ENCODE assay signal across 14 cellular contexts in the genomic region with DNA sequence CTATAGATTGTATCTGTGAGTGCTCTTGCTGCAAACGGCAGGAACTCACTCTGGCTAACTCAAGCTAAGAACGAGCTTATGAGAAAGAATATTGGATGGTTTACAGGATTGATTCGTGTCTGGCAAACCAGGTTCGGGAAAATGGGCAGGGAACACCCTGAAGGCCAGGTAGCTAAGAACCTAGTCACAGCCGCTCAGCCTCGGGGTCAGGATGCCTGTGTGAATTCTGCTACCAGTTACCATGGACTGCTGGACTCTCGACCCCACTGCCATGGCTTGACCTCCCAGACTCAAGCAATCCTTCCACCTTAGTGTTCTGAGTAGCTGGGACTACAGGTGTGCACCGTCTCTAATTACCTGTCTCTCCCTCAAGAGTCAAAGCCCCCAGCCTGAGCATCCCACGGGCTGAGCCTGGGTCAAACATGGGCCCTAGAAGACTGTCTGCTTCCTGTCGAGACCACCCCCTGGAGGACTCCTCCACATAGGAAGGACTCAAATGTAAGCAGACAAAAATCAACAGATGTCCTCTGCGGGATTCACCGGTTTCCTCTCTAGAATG.
"Had no signal": no experiment of that assay in that cellular context is flagged by ENCODE, and none has a peak within 500 bp of the region (broad histone marks: within the 10 kb centered on the region; RNA-seq: fewer than 3 reads in every experiment).

No MANE protein-coding gene starts in this region.

- H3K4me3 ChIP-seq: lung, suprapubic skin, upper lobe of left lung had no signal

- H3K36me3 ChIP-seq: suprapubic skin, upper lobe of left lung had no signal

- FAIRE-seq: endothelial cell of umbilical vein, TTC549 had no signal

- H3K27ac Mint-ChIP-seq: activated T-helper 1 cell treated with anti-CD3 and anti-CD28 coated beads, Interleukin-12 subunit alpha, Interleukin-12 subunit beta, Interleukin-2, Interleukin-4 antibody, amounts not matched to agents 30 ng/mL and 10 ng/mL and 1 ng/mL, durations not matched to agents 14 hours and 24 hours and 36 hours; nephron progenitor cell; stimulated activated naive CD8-positive, alpha-beta T cell treated with anti-CD3 and anti-CD28 coated beads, Interleukin-15, amount 100 ng/mL, for 72 hours; T-helper 2 cell treated with Interferon-gamma antibody and Interleukin-4, amounts not matched to agents 5 μg/mL and 100 μg/mL, for 36 hours had no signal

- H3K27ac ChIP-seq: suprapubic skin, upper lobe of left lung had no signal

- H3K9me3 Mint-ChIP-seq: activated T-helper 1 cell treated with anti-CD3 and anti-CD28 coated beads, Interleukin-12 subunit alpha, Interleukin-12 subunit beta, Interleukin-2, Interleukin-4 antibody, amounts not matched to agents 30 ng/mL and 10 ng/mL and 1 ng/mL, durations not matched to agents 14 hours and 24 hours and 36 hours; nephron progenitor cell; stimulated activated naive CD8-positive, alpha-beta T cell treated with anti-CD3 and anti-CD28 coated beads, Interleukin-15, amount 100 ng/mL, for 72 hours; T-helper 2 cell treated with Interferon-gamma antibody and Interleukin-4, amounts not matched to agents 5 μg/mL and 100 μg/mL, for 36 hours had no signal

- H3K4me3 Mint-ChIP-seq: activated T-helper 1 cell treated with anti-CD3 and anti-CD28 coated beads, Interleukin-12 subunit alpha, Interleukin-12 subunit beta, Interleukin-2, Interleukin-4 antibody, amounts not matched to agents 30 ng/mL and 10 ng/mL and 1 ng/mL, durations not matched to agents 14 hours and 24 hours and 36 hours; nephron progenitor cell; stimulated activated naive CD8-positive, alpha-beta T cell treated with anti-CD3 and anti-CD28 coated beads, Interleukin-15, amount 100 ng/mL, for 72 hours; T-helper 2 cell treated with Interferon-gamma antibody and Interleukin-4, amounts not matched to agents 5 μg/mL and 100 μg/mL, for 36 hours had no signal

- H3K27me3 ChIP-seq: suprapubic skin, upper lobe of left lung had no signal

- ATAC-seq: stimulated activated naive CD8-positive, alpha-beta T cell treated with anti-CD3 and anti-CD28 coated beads, Interleukin-15, amount 100 ng/mL, for 72 hours had no signal

- DNase-seq: activated CD4-positive, alpha-beta T cell treated with anti-CD3 and anti-CD28 coated beads, Interleukin-2, amount 50 U/mL, for 4 hours; activated naive CD4-positive, alpha-beta T cell; effector CD4-positive, alpha-beta T cell; hippocampal formation; islet precursor cell; nephron progenitor cell; stimulated activated naive CD8-positive, alpha-beta T cell treated with anti-CD3 and anti-CD28 coated beads, Interleukin-15, amount 100 ng/mL, for 72 hours; upper lobe of left lung had no signal

- H3K9me3 ChIP-seq: suprapubic skin, upper lobe of left lung had no signal
